ENCODE assay signal across 8 cellular contexts in the genomic region with DNA sequence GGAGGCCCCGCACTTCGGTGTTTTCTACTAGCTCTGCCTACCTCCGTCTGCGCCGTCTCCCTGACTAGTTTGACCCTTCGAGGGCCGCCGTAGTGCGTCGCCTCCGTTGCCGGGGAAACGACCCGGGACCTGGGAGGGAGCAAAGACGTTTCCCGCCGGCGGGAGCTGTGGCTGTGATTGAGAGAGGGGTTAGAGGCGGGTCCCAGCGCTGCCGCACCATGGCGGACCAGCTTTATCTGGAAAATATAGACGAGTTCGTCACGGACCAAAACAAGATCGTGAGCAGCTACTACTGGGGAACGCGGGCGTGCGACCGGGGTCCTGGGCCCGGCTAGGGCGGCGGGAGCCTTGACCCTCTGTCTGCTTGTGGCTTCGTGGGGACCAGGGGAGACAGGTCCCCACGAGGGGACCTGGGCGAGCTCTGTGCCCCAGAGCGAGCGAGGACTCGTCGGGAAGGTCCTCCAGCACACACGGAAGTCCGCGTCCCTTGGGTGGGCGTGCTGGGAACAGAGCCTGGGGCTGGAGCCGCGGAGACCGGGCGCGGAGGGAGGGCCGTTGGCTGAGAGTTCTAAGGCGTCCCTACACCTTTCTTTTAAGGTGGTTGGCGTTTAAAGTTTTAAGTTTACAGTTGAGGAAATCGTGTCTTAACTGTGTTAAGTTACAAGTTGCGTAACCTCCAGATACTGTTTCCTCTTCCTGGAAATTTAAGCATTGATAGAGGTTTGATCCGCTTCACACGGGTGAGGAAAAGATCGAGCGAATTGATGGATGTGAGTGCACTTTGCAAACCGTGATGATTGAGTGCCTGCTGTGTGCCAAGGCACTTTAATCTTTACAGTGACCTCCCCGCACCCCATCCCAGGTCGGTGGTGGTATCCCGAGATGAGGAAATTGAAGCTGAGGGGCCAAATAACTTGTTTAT. TPM values are rescaled to one million over a fixed set of nuclear protein-coding genes. Genes with fewer than 3 reads are reported as not detected.
DNase-seq lines count a peak whose midpoint lies in the region; ATAC-seq, FAIRE-seq and TF ChIP-seq lines count a peak whose summit lies in the region.

A gene with protein sequence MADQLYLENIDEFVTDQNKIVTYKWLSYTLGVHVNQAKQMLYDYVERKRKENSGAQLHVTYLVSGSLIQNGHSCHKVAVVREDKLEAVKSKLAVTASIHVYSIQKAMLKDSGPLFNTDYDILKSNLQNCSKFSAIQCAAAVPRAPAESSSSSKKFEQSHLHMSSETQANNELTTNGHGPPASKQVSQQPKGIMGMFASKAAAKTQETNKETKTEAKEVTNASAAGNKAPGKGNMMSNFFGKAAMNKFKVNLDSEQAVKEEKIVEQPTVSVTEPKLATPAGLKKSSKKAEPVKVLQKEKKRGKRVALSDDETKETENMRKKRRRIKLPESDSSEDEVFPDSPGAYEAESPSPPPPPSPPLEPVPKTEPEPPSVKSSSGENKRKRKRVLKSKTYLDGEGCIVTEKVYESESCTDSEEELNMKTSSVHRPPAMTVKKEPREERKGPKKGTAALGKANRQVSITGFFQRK (plus strand): TSS at position 142 of the 922 bp plus-strand sequence. CDS start 77 bp downstream, at position 219.

- H3K9me3 Mint-ChIP-seq in activated T-helper 17 cell treated with anti-CD3 and anti-CD28 coated beads, Interleukin-2, amount 50 U/mL, for 72 hours = no peaks in the 10 kb centered on the region
- peaks cover 0 to 1% (median 0%) of the 10 kb centered on the region in 11 donors for H3K9me3 Mint-ChIP-seq in naive thymus-derived CD4-positive, alpha-beta T cell
- H3K9me3 Mint-ChIP-seq in stimulated activated naive B cell treated with anti-CD40 and anti-IgM and Interleukin-4, amounts not matched to agents 10 μg/mL and 1 μg/mL and 100 μg/mL, for 72 hours = no peaks in the 10 kb centered on the region

- no peaks in the 10 kb centered on the region for H3K9me3 ChIP-seq in RWPE2 (ENCODE audit: severe bottlenecking)
- H3K9me3 ChIP-seq in fibroblast of lung (ENCODE audit: control insufficient read depth, insufficient read depth, low read depth, low read length) = no peaks in the 10 kb centered on the region
- no peaks in the 10 kb centered on the region for H3K9me3 ChIP-seq in naive thymus-derived CD4-positive, alpha-beta T cell (ENCODE audit: control insufficient read depth in 2 of 3, low read length in 3 of 3)

- H4K20me1 ChIP-seq in fibroblast of lung (ENCODE audit: control insufficient read depth, extremely low read depth, insufficient read depth, low read length) = no peaks in the 10 kb centered on the region

- H2AFZ ChIP-seq in fibroblast of lung (ENCODE audit: low read length) = peak within 1 kb of the TSS; percentile 91

- peak within 1 kb of the TSS; percentile 95 for H3K9ac ChIP-seq in fibroblast of lung (ENCODE audit: insufficient read depth, low read length)

- peak; percentile 66 for TF ChIP-seq POLR2A in H54 (IDR thresholded peaks at IDR 0.05; ENCODE audit: low read depth, low read length)

- peaks cover 7% of the 10 kb centered on the region for H3K4me1 ChIP-seq in RWPE2 (ENCODE audit: insufficient read depth, poor library complexity, severe bottlenecking)
- H3K4me1 ChIP-seq in fibroblast of lung (ENCODE audit: control insufficient read depth, extremely low read depth, insufficient read depth, low read length) = no peaks in the 10 kb centered on the region
- H3K4me1 ChIP-seq in naive thymus-derived CD4-positive, alpha-beta T cell (ENCODE audit: control insufficient read depth in 2 of 2, insufficient read depth in 2 of 2, low read length in 2 of 2) = peaks cover 9% of the 10 kb centered on the region in 2 donors

- CTCF ChIA-PET in naive thymus-derived CD4-positive, alpha-beta T cell (lab: Charles Lee) = interaction anchor here (0.6 kb wide), 1 partner anchor 678 kb away, joined by 5 read pairs; no protein-coding TSS in a partner anchor

- intact Hi-C loops in naive thymus-derived CD4-positive, alpha-beta T cell (cut with micrococcal nuclease) = loop anchor here (1.0 to 10.0 kb wide), 13 partner anchors 99 to 1852 kb away; a partner anchor contains a TSS

- ATAC-seq in RWPE2 (ENCODE audit: low read depth) = peak; percentile 95
- ATAC-seq in activated T-helper 17 cell treated with anti-CD3 and anti-CD28 coated beads, Interleukin-2, amount 50 U/mL, for 72 hours (replicated peaks) = peak; percentile 98
- ATAC-seq in naive thymus-derived CD4-positive, alpha-beta T cell = peak; percentile 99
- ATAC-seq in stimulated activated naive B cell treated with anti-CD40 and anti-IgM and Interleukin-4, amounts not matched to agents 10 μg/mL and 1 μg/mL and 100 μg/mL, for 72 hours (replicated peaks) = peak; percentile 98

- no peaks in the 10 kb centered on the region for H3K27me3 Mint-ChIP-seq in activated T-helper 17 cell treated with anti-CD3 and anti-CD28 coated beads, Interleukin-2, amount 50 U/mL, for 72 hours
- peaks cover 0 to 5% (median 0%) of the 10 kb centered on the region in 5 donors for H3K27me3 Mint-ChIP-seq in naive thymus-derived CD4-positive, alpha-beta T cell
- peaks cover 0 to 3% of the 10 kb centered on the region in 2 donors for H3K27me3 Mint-ChIP-seq in stimulated activated naive B cell treated with anti-CD40 and anti-IgM and Interleukin-4, amounts not matched to agents 10 μg/mL and 1 μg/mL and 100 μg/mL, for 72 hours

- H3K27me3 ChIP-seq in RWPE2 (ENCODE audit: insufficient read depth, poor library complexity, severe bottlenecking) (no peaks in the 10 kb centered on the region), fibroblast of lung (ENCODE audit: control insufficient read depth, insufficient read depth, low read length) (no peaks in the 10 kb centered on the region)
- no peaks in the 10 kb centered on the region for H3K27me3 ChIP-seq in naive thymus-derived CD4-positive, alpha-beta T cell (ENCODE audit: control insufficient read depth in 2 of 2, insufficient read depth in 2 of 2, low read length in 2 of 2)

- H3K4me2 ChIP-seq in fibroblast of lung (ENCODE audit: extremely low read depth, insufficient read depth, low read length) = peak within 1 kb of the TSS; percentile 87

- peak within 1 kb of the TSS; percentile 65 for H3K27ac ChIP-seq in RWPE2 (ENCODE audit: poor library complexity, severe bottlenecking)
- peak within 1 kb of the TSS; percentile 95 for H3K27ac ChIP-seq in fibroblast of lung (ENCODE audit: insufficient read depth, low read length)
- H3K27ac ChIP-seq in naive thymus-derived CD4-positive, alpha-beta T cell (ENCODE audit: low read depth, low read length) = peak within 1 kb of the TSS; percentile 96

- H3K79me2 ChIP-seq in fibroblast of lung (ENCODE audit: control insufficient read depth, insufficient read depth, low read length) = peaks cover 23% of the 10 kb centered on the region

- no peak for TF ChIP-seq CTCF in RWPE2 (IDR thresholded peaks at IDR 0.05; ENCODE audit: poor library complexity, severe bottlenecking)
- no peak for TF ChIP-seq CTCF in fibroblast of lung (conservative IDR thresholded peaks at IDR 0.05 in 1 of 2, IDR thresholded peaks at IDR 0.05 in 1 of 2; ENCODE audit: low read depth in 1 of 2, low read length in 2 of 2)

- peaks cover 54% of the 10 kb centered on the region for H3K36me3 Mint-ChIP-seq in activated T-helper 17 cell treated with anti-CD3 and anti-CD28 coated beads, Interleukin-2, amount 50 U/mL, for 72 hours (ENCODE audit: low read depth)
- H3K36me3 Mint-ChIP-seq in naive thymus-derived CD4-positive, alpha-beta T cell = peaks cover 0 to 24% (median 7%) of the 10 kb centered on the region in 5 donors
- peaks cover 6 to 14% of the 10 kb centered on the region in 2 donors for H3K36me3 Mint-ChIP-seq in stimulated activated naive B cell treated with anti-CD40 and anti-IgM and Interleukin-4, amounts not matched to agents 10 μg/mL and 1 μg/mL and 100 μg/mL, for 72 hours

- peaks cover 38% of the 10 kb centered on the region for H3K36me3 ChIP-seq in RWPE2 (ENCODE audit: low read depth)
- H3K36me3 ChIP-seq in fibroblast of lung (ENCODE audit: control insufficient read depth, insufficient read depth, low read length) = no peaks in the 10 kb centered on the region
- peaks cover 0 to 5% (median 0%) of the 10 kb centered on the region in 3 experiments for H3K36me3 ChIP-seq in naive thymus-derived CD4-positive, alpha-beta T cell (ENCODE audit: control insufficient read depth in 2 of 3, insufficient read depth in 3 of 3, low read length in 3 of 3)

- POLR2A ChIA-PET in naive thymus-derived CD4-positive, alpha-beta T cell (lab: Charles Lee) = interaction anchor here (0.9 to 2.8 kb wide), 3 partner anchors 99 to 814 kb away, joined by 3 to 32 read pairs (median 4); a partner anchor contains a TSS

- peak within 1 kb of the TSS; percentile 96 for H3K27ac Mint-ChIP-seq in activated T-helper 17 cell treated with anti-CD3 and anti-CD28 coated beads, Interleukin-2, amount 50 U/mL, for 72 hours
- H3K27ac Mint-ChIP-seq in naive thymus-derived CD4-positive, alpha-beta T cell = peak within 1 kb of the TSS; percentile 90 to 99 (median 95)
- H3K27ac Mint-ChIP-seq in stimulated activated naive B cell treated with anti-CD40 and anti-IgM and Interleukin-4, amounts not matched to agents 10 μg/mL and 1 μg/mL and 100 μg/mL, for 72 hours = peak within 1 kb of the TSS; percentile 96

- no peak for FAIRE-seq in H54 (lab: Jason Lieb, UNC)

- H3K4me3 ChIP-seq in RWPE2 (ENCODE audit: severe bottlenecking) = peak within 1 kb of the TSS; percentile 74
- H3K4me3 ChIP-seq in fibroblast of lung (replicated peaks in 1 of 4; ENCODE audit: control extremely low read depth in 1 of 4, insufficient read depth in 1 of 4, low read depth in 3 of 4, low read length in 4 of 4) = peak within 1 kb of the TSS; percentile 76 to 99 (median 98)
- peak within 1 kb of the TSS; percentile 98 for H3K4me3 ChIP-seq in naive thymus-derived CD4-positive, alpha-beta T cell (ENCODE audit: low read length)

- DNase-seq in Daoy (ENCODE audit: low read depth) (peak; percentile 95), H54 (ENCODE audit: insufficient read length, low spot score) (peak; percentile 84), LoVo (ENCODE audit: low spot score) (peak; percentile 87), RWPE2 (ENCODE audit: low spot score) (peak; percentile 93), fibroblast of lung (ENCODE audit: low read depth in 2 of 2) (peak; percentile 86 to 87)
- DNase-seq in naive thymus-derived CD4-positive, alpha-beta T cell = peak; percentile 83 to 97 (median 94)
- DNase-seq in stimulated activated naive B cell treated with anti-CD40 and anti-IgM and Interleukin-4, amounts not matched to agents 10 μg/mL and 1 μg/mL and 100 μg/mL, for 72 hours = peak; percentile 91

- H3K4me1 Mint-ChIP-seq in activated T-helper 17 cell treated with anti-CD3 and anti-CD28 coated beads, Interleukin-2, amount 50 U/mL, for 72 hours = peaks cover 16% of the 10 kb centered on the region
- peaks cover 7 to 33% (median 27%) of the 10 kb centered on the region in 7 donors for H3K4me1 Mint-ChIP-seq in naive thymus-derived CD4-positive, alpha-beta T cell
- H3K4me1 Mint-ChIP-seq in stimulated activated naive B cell treated with anti-CD40 and anti-IgM and Interleukin-4, amounts not matched to agents 10 μg/mL and 1 μg/mL and 100 μg/mL, for 72 hours = peaks cover 13 to 19% of the 10 kb centered on the region in 2 donors

- peak within 1 kb of the TSS; percentile 95 for H3K4me3 Mint-ChIP-seq in activated T-helper 17 cell treated with anti-CD3 and anti-CD28 coated beads, Interleukin-2, amount 50 U/mL, for 72 hours
- peak within 1 kb of the TSS; percentile 90 to 100 (median 92) for H3K4me3 Mint-ChIP-seq in naive thymus-derived CD4-positive, alpha-beta T cell
- peak within 1 kb of the TSS; percentile 94 to 95 for H3K4me3 Mint-ChIP-seq in stimulated activated naive B cell treated with anti-CD40 and anti-IgM and Interleukin-4, amounts not matched to agents 10 μg/mL and 1 μg/mL and 100 μg/mL, for 72 hours

RNA-seq across cellular contexts. Expression of the gene that starts here (rescaled TPM):
- 14.3 and 22.9 TPM in 2 replicates for total RNA-seq in Daoy (2014; rRNA removed; shearing (Covaris generic))
- total RNA-seq in activated T-helper 17 cell treated with anti-CD3 and anti-CD28 coated beads, Interleukin-2, amount 50 U/mL, for 72 hours = 10 to 100 TPM; 46.0 to 54.3 TPM
- total RNA-seq in fibroblast of lung = 9.1 and 12.8 TPM in 2 replicates
- 13.7 and 19.6 TPM in 2 replicates for polyA plus RNA-seq in fibroblast of lung
- polyA plus RNA-seq in fibroblast of lung (2012) = 8.2 and 11.6 TPM in 2 replicates
- 2.2 and 3.1 TPM in 2 replicates for polyA minus RNA-seq in fibroblast of lung (ENCODE audit: low replicate concordance)
- 10 to 100 TPM in 4 of 5 experiments, 1 to 10 TPM in 1; 8.0 to 40.8 (median 14.7) TPM for total RNA-seq in naive thymus-derived CD4-positive, alpha-beta T cell
- polyA plus RNA-seq in naive thymus-derived CD4-positive, alpha-beta T cell = 10 to 100 TPM; 10.3 to 16.4 TPM

Comparison
In these comparisons a context has a peak if more than half of its experiments do, and no peak if none do; other contexts are left out.
1. Peak in every context shown above with its lines: DNase-seq, ATAC-seq, H3K4me3 ChIP-seq and H3K27ac ChIP-seq.